Comparison of ENCODE assay signal across 34 cellular contexts in the genomic region with DNA sequence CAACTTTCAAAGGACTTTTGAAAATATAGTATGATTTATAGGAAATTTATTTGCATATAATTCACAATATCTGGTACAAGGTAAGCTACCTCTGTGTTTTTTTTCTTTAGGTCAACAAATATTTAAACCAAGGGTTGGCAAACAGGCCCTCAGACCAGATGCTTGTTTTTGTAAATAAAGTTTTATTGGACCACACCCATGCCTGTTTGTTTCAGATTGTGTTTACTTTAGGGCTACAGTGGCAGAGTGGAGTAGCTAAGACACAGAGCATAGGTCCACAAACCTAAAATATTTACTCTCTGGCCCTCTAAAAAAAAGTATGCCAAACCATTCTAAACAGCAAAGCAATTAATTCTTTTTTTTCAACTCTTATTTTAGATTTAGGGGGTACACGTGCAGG.
"Had no signal": no experiment of that assay in that cellular context is flagged by ENCODE, and none has a peak within 500 bp of the region (broad histone marks: within the 10 kb centered on the region; RNA-seq: fewer than 3 reads in every experiment).

No MANE protein-coding gene starts in this region.

- FAIRE-seq: colon, RCC 7860 had no signal

- H3K4me3 ChIP-seq: PC-9 had no signal

- ATAC-seq: Right ventricle myocardium inferior, SK-N-SH treated with all-trans-retinoic acid at 6 μM for 48 hours had no signal

- H3K27ac ChIP-seq: brain microvascular endothelial cell, PC-9, RWPE1, VCaP had no signal

- H3K36me3 ChIP-seq: brain microvascular endothelial cell had no signal

- DNase-seq: activated B cell treated with CpG ODN at 0.5 μM for 24 hours; activated CD4-positive, alpha-beta memory T cell treated with anti-CD3 and anti-CD28 coated beads for 36 hours; activated CD4-positive, alpha-beta T cell treated with anti-CD3 and anti-CD28 coated beads for 4 hours; activated CD4-positive, alpha-beta T cell treated with anti-CD3 and anti-CD28 coated beads, Interleukin-2, amount 50 U/mL, for 1 hour; activated CD4-positive, CD25-positive, alpha-beta regulatory T cell treated with anti-CD3 and anti-CD28 coated beads, Interleukin-2, amount 50 U/mL, for 72 hours; activated CD8-positive, alpha-beta memory T cell treated with anti-CD3 and anti-CD28 coated beads, Interleukin-2, amount 50 U/mL, for 4 hours; activated effector memory CD4-positive, alpha-beta T cell treated with Interleukin-2 at 50 U/mL for 16 hours; activated naive CD4-positive, alpha-beta T cell; activated naive CD4-positive, alpha-beta T cell treated with anti-CD3 and anti-CD28 coated beads, Interleukin-2, amount 50 U/mL, for 16 hours; activated naive CD8-positive, alpha-beta T cell treated with anti-CD3 and anti-CD28 coated beads for 36 hours; activated T-cell treated with anti-CD3 and anti-CD28 coated beads, Interleukin-2, amount 50 U/mL, for 48 hours; amniotic stem cell; aorta; brain microvascular endothelial cell; central memory CD4-positive, alpha-beta T cell; NCI-H1105; NCI-H1417 treated with DMSO at 0.1 percent for 48 hours; NCI-H187 treated with DMSO at 0.1 percent for 48 hours; NCI-H2081; NCI-H2227 treated with DMSO at 0.1 percent for 48 hours; NCI-H446; NCI-H510A treated with DMSO at 0.1 percent for 48 hours; NK-92 treated with Interleukin-12 subunit alpha and Interleukin-12 subunit beta, amount 100 ng/mL, for 24 hours; PC-9; SIG-M5; T-helper 1 cell; T-helper 2 cell; T-helper 9 cell had no signal

- H2AFZ ChIP-seq: PC-9 had no signal

- H3K4me2 ChIP-seq: PC-9 had no signal

- H3K27me3 ChIP-seq: brain microvascular endothelial cell had no signal
